Comparison of ENCODE assay signal across 8 cellular contexts in the genomic region with DNA sequence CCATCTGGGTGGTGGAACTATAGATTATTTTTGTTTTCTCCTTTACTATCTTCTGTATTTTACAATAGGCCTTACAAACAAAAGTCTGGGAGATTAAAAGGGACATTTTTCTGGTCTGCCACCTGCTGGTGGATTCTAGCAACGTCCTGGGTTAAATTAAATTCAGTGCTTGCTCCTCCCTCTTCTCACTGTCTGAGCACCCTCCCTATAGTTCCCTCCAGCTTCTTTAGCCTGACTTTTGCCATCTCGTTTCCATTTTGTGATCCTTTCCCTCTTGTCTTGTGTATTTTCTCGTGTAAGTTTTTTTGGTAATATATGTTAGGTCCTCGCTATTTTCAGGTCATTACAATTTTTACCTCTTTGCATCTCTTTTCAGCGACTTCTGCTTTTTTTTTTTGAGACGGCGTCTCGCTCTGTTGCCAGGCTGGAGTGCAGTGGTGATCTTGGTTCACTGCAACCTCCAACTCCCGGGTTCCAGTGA. TPM values are rescaled to one million over a fixed set of nuclear protein-coding genes. Genes with fewer than 3 reads are reported as not detected.
A peak's percentile ranks its signal among the peaks of the same experiment; 100 is the strongest.
DNase-seq lines count a peak whose midpoint lies in the region; ATAC-seq and TF ChIP-seq lines count a peak whose summit lies in the region.

No MANE protein-coding gene starts in this region.

- no peak overlapping the region for H3K27ac ChIP-seq in uterus

- no peaks in the 10 kb centered on the region for H3K27me3 ChIP-seq in uterus

- DNase-seq in DMS153 treated with DMSO at 0.1 percent for 48 hours (lab: John Stamatoyannopoulos, UW; ENCODE audit: unreplicated experiment), result peak; percentile 2
- peak; percentile 69 for DNase-seq in Jurkat, Clone E6-1 (ENCODE audit: low read depth, low spot score)
- DNase-seq in SIG-M5 treated with dmso at 0.1 percent for 504 hours (lab: John Stamatoyannopoulos, UW; ENCODE audit: unreplicated experiment), result peak; percentile 77
- peak; percentile 5 to 34 (median 31) for DNase-seq in activated naive CD4-positive, alpha-beta T cell (lab: John Stamatoyannopoulos, UW)
- DNase-seq in germinal center (ENCODE audit: low spot score), result peak; percentile 83
- peak; percentile 93 for DNase-seq in pons (ENCODE audit: low spot score)
- DNase-seq in uterus, result peak; percentile 65 to 69

- intact Hi-C loops in uterus (cut with DNase I; ENCODE audit: low total_unique reads), result no loop called here

- H3K36me3 ChIP-seq in uterus, result no peaks in the 10 kb centered on the region

- TF ChIP-seq POLR2A in uterus (IDR thresholded peaks at IDR 0.05), result no peak

- H3K4me1 ChIP-seq in uterus, result no peaks in the 10 kb centered on the region

- peak; percentile 69 to 77 (median 74) for TF ChIP-seq CTCF in uterus (IDR thresholded peaks at IDR 0.05)

- no peak overlapping the region for H3K4me3 ChIP-seq in Jurkat, Clone E6-1 (ENCODE audit: low read length)
- H3K4me3 ChIP-seq in uterus, result no peak overlapping the region

- no peaks in the 10 kb centered on the region for H3K9me3 ChIP-seq in uterus

- peak; percentile 72 for ATAC-seq in GM21447 (IDR thresholded peaks at IDR 0.05; ENCODE audit: unreplicated experiment)

RNA-seq across cellular contexts. Expression of a gene that starts 16.1 kb away (rescaled TPM):
- polyA plus RNA-seq in Jurkat, Clone E6-1 (2012; ENCODE audit: insufficient read depth, insufficient read length), result 12.7 TPM
- 10 to 100 TPM; 11.9 to 28.4 (median 17.8) TPM for total RNA-seq in uterus

RNA-seq across cellular contexts. Expression of a gene that starts 16.5 kb away (rescaled TPM):
- polyA plus RNA-seq in Jurkat, Clone E6-1 (2012; ENCODE audit: insufficient read depth, insufficient read length), result 51.8 TPM
- 100 to 1,000 TPM in 2 of 4 donors, 10 to 100 TPM in 2; 55.0 to 119 (median 85.8) TPM for total RNA-seq in uterus

Comparison
In these comparisons a context has a peak if more than half of its experiments do, and no peak if none do; other contexts are left out.
1. DNase-seq: peak in every context shown above with its lines; median percentile 93 in pons; 83 in germinal center; 77 in SIG-M5 treated with dmso at 0.1 percent for 504 hours; 69 in Jurkat, Clone E6-1; 67 in uterus; 31 in activated naive CD4-positive, alpha-beta T cell; 2 in DMS153 treated with DMSO at 0.1 percent for 48 hours.